2 cellular contexts compared by ENCODE assay signal in genomic region chr3:94305835-94306685, GRCh38.
TF ChIP-seq lines count a peak whose summit lies in the region.

No MANE protein-coding gene starts in this region.

TF ChIP-seq in IMR-90, 13 proteins besides CTCF, POLR2A, EP300 and RAD21:
- no peak for TF ChIP-seq CEBPB (IDR thresholded peaks at IDR 0.05; ENCODE audit: low read depth, low read length)

TF ChIP-seq in neural cell, 6 proteins besides CTCF, POLR2A, EP300 and RAD21:
- TF ChIP-seq POLR2AphosphoS5 (IDR thresholded peaks at IDR 0.05) (peak; percentile 29), EZH2 (IDR thresholded peaks at IDR 0.05; ENCODE audit: borderline replicate concordance, insufficient read depth, low read length, poor library complexity, severe bottlenecking) (no peak)
